ENCODE assay signal across 1 cellular context in the genomic region with DNA sequence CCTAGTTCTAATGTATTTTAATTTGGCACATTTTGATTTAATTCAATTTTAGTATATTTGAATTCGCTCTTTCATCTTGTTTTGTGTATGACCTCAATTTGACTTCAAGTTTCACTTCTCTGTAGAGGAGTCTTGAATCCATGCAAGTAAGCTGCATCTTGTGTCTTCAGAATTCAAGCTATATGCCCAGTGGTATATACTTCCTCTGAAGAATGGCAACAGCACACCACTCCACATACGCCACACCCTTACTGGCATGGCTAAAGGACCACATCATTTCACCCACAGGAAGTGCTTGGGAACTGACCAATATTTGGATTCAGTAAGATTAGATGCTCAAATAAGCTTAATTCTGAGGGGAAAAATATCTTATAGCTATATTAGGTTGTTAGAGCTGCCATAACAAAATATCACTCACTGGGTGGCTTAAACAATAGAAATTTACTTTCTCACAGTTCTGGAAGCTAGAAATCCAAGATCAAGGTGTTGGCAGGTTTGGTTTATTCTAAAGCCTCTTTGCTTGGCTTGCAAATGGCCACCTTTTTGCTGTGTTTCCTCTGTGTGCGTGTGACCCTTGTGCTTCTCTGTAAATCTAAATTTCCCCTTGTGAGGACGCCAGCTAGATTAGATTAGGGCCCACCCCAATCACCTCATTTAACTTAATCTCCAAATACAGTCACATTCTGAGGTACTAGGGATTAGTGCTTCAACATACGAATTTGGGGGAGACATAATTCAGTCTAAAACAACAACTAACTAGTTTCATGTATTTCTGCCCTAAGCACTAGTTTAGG.
A peak's percentile ranks its signal among the peaks of the same experiment; 100 is the strongest.
TF ChIP-seq lines count a peak whose summit lies in the region.

No MANE protein-coding gene starts in this region.

TF ChIP-seq in GM12878, 131 proteins besides CTCF, POLR2A, EP300 and RAD21:
- TF ChIP-seq NR2F1 (conservative IDR thresholded peaks at IDR 0.05) (peak; percentile 29; the same call in 1 of the 2 replicates), YY1 (IDR thresholded peaks at IDR 0.05; ENCODE audit: low read depth, low read length) (peak; percentile 50; the same call in 1 of the 2 replicates), ZZZ3 (IDR thresholded peaks at IDR 0.05; ENCODE audit: control insufficient read depth, insufficient read length, low read depth) (no peak), SREBF1 (IDR thresholded peaks at IDR 0.05; ENCODE audit: low read length) (no peak), MTA2 (IDR thresholded peaks at IDR 0.05; ENCODE audit: low read depth) (peak; percentile 41; the same call in 1 of the 2 replicates), JUND (IDR thresholded peaks at IDR 0.05; ENCODE audit: low read depth, low read length) (no peak), SPI1 (IDR thresholded peaks at IDR 0.05; ENCODE audit: borderline replicate concordance, insufficient read depth, low read depth, low read length) (peak; percentile 88), IKZF2 (IDR thresholded peaks at IDR 0.05) (peak; percentile 12 to 34; a peak in 2 of 4 replicates), PML (IDR thresholded peaks at IDR 0.05; ENCODE audit: low read length) (no peak), BACH1 (IDR thresholded peaks at IDR 0.05; ENCODE audit: borderline replicate concordance) (no peak), RUNX3 (IDR thresholded peaks at IDR 0.05; ENCODE audit: low read length) (peak; percentile 36)
